ENCODE assay signal across 8 cellular contexts in the genomic region with DNA sequence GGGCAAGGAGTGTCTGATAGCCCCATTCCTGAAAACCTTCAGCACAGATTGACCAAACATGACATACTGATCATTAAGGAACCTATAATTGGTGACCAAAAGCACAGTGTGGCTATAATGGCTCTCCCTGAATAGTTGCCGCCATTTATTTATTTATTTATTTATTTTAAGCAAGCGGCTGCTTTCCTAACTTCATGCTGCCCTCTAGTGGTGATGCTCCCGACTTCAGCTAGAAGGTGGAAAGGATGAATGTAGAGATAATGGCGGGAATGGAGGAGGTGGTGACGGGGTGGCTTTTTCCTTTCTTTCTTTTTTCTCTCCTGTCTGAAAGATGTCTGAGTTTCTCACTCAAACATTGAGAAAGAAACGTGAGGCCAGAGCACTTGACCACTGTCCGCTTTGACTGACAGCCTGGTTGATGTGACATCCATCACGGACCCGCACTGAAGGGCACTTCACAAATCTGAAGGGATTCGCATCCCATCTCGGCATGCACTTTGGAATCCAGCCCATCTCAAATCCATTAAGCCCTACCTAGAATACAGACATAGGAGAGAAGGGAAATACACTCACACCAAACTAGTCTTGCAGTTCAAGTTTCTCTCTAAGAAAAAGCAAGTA.
DNase-seq lines count a peak whose midpoint lies in the region; ATAC-seq, FAIRE-seq and TF ChIP-seq lines count a peak whose summit lies in the region.

No MANE protein-coding gene starts in this region.

- H3K9ac ChIP-seq in endocrine pancreas (ENCODE audit: control insufficient read depth, insufficient read depth, low read length) = no peak overlapping the region

- no peak overlapping the region for H3K27ac ChIP-seq in lower lobe of right lung

- no peaks in the 10 kb centered on the region for H3K4me1 Mint-ChIP-seq in activated CD4-positive, alpha-beta T cell treated with anti-CD3 and anti-CD28 coated beads for 36 hours
- H3K4me1 Mint-ChIP-seq in stimulated activated effector memory CD8-positive, alpha-beta T cell treated with anti-CD3 and anti-CD28 coated beads, Interleukin-12 subunit alpha, Interleukin-12 subunit beta, amount 100 ng/mL, for 72 hours = no peaks in the 10 kb centered on the region

- no peaks in the 10 kb centered on the region for H3K36me3 ChIP-seq in endocrine pancreas (ENCODE audit: control insufficient read depth, insufficient read depth, low read length)
- no peaks in the 10 kb centered on the region for H3K36me3 ChIP-seq in lower lobe of right lung

- H3K4me3 Mint-ChIP-seq in activated CD4-positive, alpha-beta T cell treated with anti-CD3 and anti-CD28 coated beads for 36 hours = no peak overlapping the region
- H3K4me3 Mint-ChIP-seq in stimulated activated effector memory CD8-positive, alpha-beta T cell treated with anti-CD3 and anti-CD28 coated beads, Interleukin-12 subunit alpha, Interleukin-12 subunit beta, amount 100 ng/mL, for 72 hours = no peak overlapping the region

- H3K9me3 ChIP-seq in endocrine pancreas (ENCODE audit: control insufficient read depth, low read length) (no peaks in the 10 kb centered on the region), lower lobe of right lung (no peaks in the 10 kb centered on the region)

- peak; percentile 77 for DNase-seq in A172 (ENCODE audit: low spot score)
- peak; percentile 16 for DNase-seq in GM12891 (ENCODE audit: insufficient read length, low spot score)
- DNase-seq in NCI-H2196 treated with DMSO at 0.1 percent for 48 hours (lab: John Stamatoyannopoulos, UW; ENCODE audit: unreplicated experiment) = peak; percentile 29
- DNase-seq in activated CD4-positive, alpha-beta T cell treated with anti-CD3 and anti-CD28 coated beads for 36 hours = peak; percentile 80
- DNase-seq in lower lobe of right lung = peak; percentile 72
- DNase-seq in stimulated activated effector memory CD8-positive, alpha-beta T cell treated with anti-CD3 and anti-CD28 coated beads, Interleukin-12 subunit alpha, Interleukin-12 subunit beta, amount 100 ng/mL, for 72 hours (ENCODE audit: low spot score in 2 of 2) = peak; percentile 17 to 66

- ATAC-seq in HG03175 (IDR thresholded peaks at IDR 0.05; ENCODE audit: unreplicated experiment) (peak; percentile 84), lower lobe of right lung (peak; percentile 79 to 82)
- no peak for ATAC-seq in activated CD4-positive, alpha-beta T cell treated with anti-CD3 and anti-CD28 coated beads for 36 hours
- no peak for ATAC-seq in stimulated activated effector memory CD8-positive, alpha-beta T cell treated with anti-CD3 and anti-CD28 coated beads, Interleukin-12 subunit alpha, Interleukin-12 subunit beta, amount 100 ng/mL, for 72 hours

- peaks cover 2% of the 10 kb centered on the region for H3K27me3 Mint-ChIP-seq in activated CD4-positive, alpha-beta T cell treated with anti-CD3 and anti-CD28 coated beads for 36 hours

- no peak overlapping the region for H3K27ac Mint-ChIP-seq in activated CD4-positive, alpha-beta T cell treated with anti-CD3 and anti-CD28 coated beads for 36 hours
- no peak overlapping the region for H3K27ac Mint-ChIP-seq in stimulated activated effector memory CD8-positive, alpha-beta T cell treated with anti-CD3 and anti-CD28 coated beads, Interleukin-12 subunit alpha, Interleukin-12 subunit beta, amount 100 ng/mL, for 72 hours

- no peaks in the 10 kb centered on the region for H3K4me1 ChIP-seq in endocrine pancreas (ENCODE audit: control insufficient read depth, insufficient read depth, low read length)
- H3K4me1 ChIP-seq in lower lobe of right lung = peaks cover 11% of the 10 kb centered on the region

- H3K4me3 ChIP-seq in endocrine pancreas (ENCODE audit: control insufficient read depth, insufficient read depth, low read length) = peak overlapping the region; percentile 33
- H3K4me3 ChIP-seq in lower lobe of right lung = no peak overlapping the region

- POLR2A ChIA-PET in activated CD4-positive, alpha-beta T cell treated with anti-CD3 and anti-CD28 coated beads for 36 hours (lab: Charles Lee) = no interaction called here

- intact Hi-C loops in activated CD4-positive, alpha-beta T cell treated with anti-CD3 and anti-CD28 coated beads for 36 hours (cut with DNase I, micrococcal nuclease) = loop anchor here (5.0 kb wide), 3 partner anchors 440 to 1150 kb away; no protein-coding TSS in a partner anchor
- intact Hi-C loops in lower lobe of right lung (cut with DNase I) = no loop called here

- TF ChIP-seq CTCF in lower lobe of right lung (IDR thresholded peaks at IDR 0.05) = peak; percentile 82

- FAIRE-seq in GM12891 (lab: Jason Lieb, UNC) = peak; percentile 51

- no peaks in the 10 kb centered on the region for H3K9me3 Mint-ChIP-seq in activated CD4-positive, alpha-beta T cell treated with anti-CD3 and anti-CD28 coated beads for 36 hours (ENCODE audit: low read depth)
- H3K9me3 Mint-ChIP-seq in stimulated activated effector memory CD8-positive, alpha-beta T cell treated with anti-CD3 and anti-CD28 coated beads, Interleukin-12 subunit alpha, Interleukin-12 subunit beta, amount 100 ng/mL, for 72 hours = no peaks in the 10 kb centered on the region

- no peak for TF ChIP-seq POLR2A in GM12891 (IDR thresholded peaks at IDR 0.05; ENCODE audit: low read depth, low read length)

- no peaks in the 10 kb centered on the region for H3K36me3 Mint-ChIP-seq in activated CD4-positive, alpha-beta T cell treated with anti-CD3 and anti-CD28 coated beads for 36 hours (ENCODE audit: low read depth)
- H3K36me3 Mint-ChIP-seq in stimulated activated effector memory CD8-positive, alpha-beta T cell treated with anti-CD3 and anti-CD28 coated beads, Interleukin-12 subunit alpha, Interleukin-12 subunit beta, amount 100 ng/mL, for 72 hours = no peaks in the 10 kb centered on the region

- H3K27me3 ChIP-seq in endocrine pancreas (ENCODE audit: control insufficient read depth, insufficient read depth, low read length) (no peaks in the 10 kb centered on the region), lower lobe of right lung (ENCODE audit: low read depth) (no peaks in the 10 kb centered on the region)

- CTCF ChIA-PET in activated CD4-positive, alpha-beta T cell treated with anti-CD3 and anti-CD28 coated beads for 36 hours (lab: Charles Lee) = interaction anchor here (0.6 to 1.4 kb wide), 7 partner anchors 9 to 549 kb away, joined by 3 read pairs; no protein-coding TSS in a partner anchor

TF ChIP-seq in GM12891, 5 proteins besides CTCF, POLR2A, EP300 and RAD21:
- TF ChIP-seq TAF1 (IDR thresholded peaks at IDR 0.05; ENCODE audit: low read depth, low read length) (no peak), POU2F2 (IDR thresholded peaks at IDR 0.05; ENCODE audit: low read depth, low read length) (no peak), PAX5 (IDR thresholded peaks at IDR 0.05; ENCODE audit: insufficient read depth, low read length, severe bottlenecking) (no peak), POLR2AphosphoS5 (IDR thresholded peaks at IDR 0.05; ENCODE audit: low read depth, low read length) (no peak)
TF ChIP-seq in GM12891: peak in this region for 0.

Comparison
In these comparisons a context has a peak if more than half of its experiments do, and no peak if none do; other contexts are left out.
1. DNase-seq: peak in every context shown above with its lines; median percentile 80 in activated CD4-positive, alpha-beta T cell treated with anti-CD3 and anti-CD28 coated beads for 36 hours; 77 in A172; 72 in lower lobe of right lung; 42 in stimulated activated effector memory CD8-positive, alpha-beta T cell treated with anti-CD3 and anti-CD28 coated beads, Interleukin-12 subunit alpha, Interleukin-12 subunit beta, amount 100 ng/mL, for 72 hours; 29 in NCI-H2196 treated with DMSO at 0.1 percent for 48 hours; 16 in GM12891.
2. ATAC-seq: peak in HG03175 (single experiment) and lower lobe of right lung (2 of 2); none in activated CD4-positive, alpha-beta T cell treated with anti-CD3 and anti-CD28 coated beads for 36 hours (single experiment) and stimulated activated effector memory CD8-positive, alpha-beta T cell treated with anti-CD3 and anti-CD28 coated beads, Interleukin-12 subunit alpha, Interleukin-12 subunit beta, amount 100 ng/mL, for 72 hours (single experiment).